ENCODE assay signal across 16 cellular contexts in genomic region chr1:84282780-84283333, GRCh38. TPM values are rescaled to one million over a fixed set of nuclear protein-coding genes. Genes with fewer than 3 reads are reported as not detected.
DNase-seq lines count a peak whose midpoint lies in the region; ATAC-seq and TF ChIP-seq lines count a peak whose summit lies in the region.
"Had no signal": no experiment of that assay in that cellular context is flagged by ENCODE, and none has a peak within 500 bp of the region (broad histone marks: within the 10 kb centered on the region; RNA-seq: fewer than 3 reads in every experiment).

No MANE protein-coding gene starts in this region.

- DNase-seq in OCI-M1 (lab: John Stamatoyannopoulos, UW), result peak; percentile 77
- no peak for DNase-seq in UCSD-AML1 (lab: John Stamatoyannopoulos, UW; ENCODE audit: unreplicated experiment)
- no peak for DNase-seq in stimulated activated CD4-positive, alpha-beta T cell treated with anti-CD3 and anti-CD28 coated beads, Interleukin-4, amount 100 ng/mL, for 4 hours
- no peak for DNase-seq in NCI-H2029 treated with DMSO at 0.1 percent for 48 hours (lab: John Stamatoyannopoulos, UW)
- DNase-seq in upper lobe of left lung, result no peak
- DNase-seq: CD4-positive, alpha-beta memory T cell; KBM-7; NCI-H1092 treated with DMSO at 0.1 percent for 48 hours; NCI-H1694; NCI-H2171; NCI-H82; SHP77 treated with DMSO at 0.1 percent for 48 hours had no signal

- peaks cover 0 to 9% (median 6%) of the 10 kb centered on the region in 4 donors for H3K9me3 ChIP-seq in upper lobe of left lung

- no peak for TF ChIP-seq CTCF in upper lobe of left lung (IDR thresholded peaks at IDR 0.05)

- H3K4me1 ChIP-seq in upper lobe of left lung, result no peaks in the 10 kb centered on the region

- WGBS in upper lobe of left lung, 2 donors, result 95 to 100% methylated on average over 1 of the region's 1 CpG

- no peak overlapping the region for H3K4me3 ChIP-seq in upper lobe of left lung
- H3K4me3 ChIP-seq: GM23338 had no signal

- H3K27ac ChIP-seq in upper lobe of left lung, result no peak overlapping the region
- H3K27ac ChIP-seq: HL-60 had no signal

- H3K36me3 ChIP-seq in upper lobe of left lung, result no peaks in the 10 kb centered on the region

- TF ChIP-seq POLR2A in upper lobe of left lung (IDR thresholded peaks at IDR 0.05), result no peak

- no peaks in the 10 kb centered on the region for H3K27me3 ChIP-seq in upper lobe of left lung

- no peak for TF ChIP-seq EP300 in upper lobe of left lung (IDR thresholded peaks at IDR 0.05)

- ATAC-seq in GM19395 (IDR thresholded peaks at IDR 0.05; ENCODE audit: unreplicated experiment), result peak; percentile 60
- peak; percentile 67 for ATAC-seq in HG03097 (IDR thresholded peaks at IDR 0.05; ENCODE audit: low FRiP score, unreplicated experiment)
- ATAC-seq in upper lobe of left lung (ENCODE audit: low FRiP score in 2 of 2), result no peak
- ATAC-seq: GM23338 had no signal

RNA-seq across cellular contexts. Expression of gene SAMD13, which starts 18.7 kb away (rescaled TPM):
- total RNA-seq in upper lobe of left lung, result 1 to 10 TPM in 2 of 6 donors, under 1 TPM in 2, not detected in 2; 0.71 to 1.9 (median 0.90) TPM
- total RNA-seq: CD4-positive, alpha-beta memory T cell had no signal

Comparison
In these comparisons a context has a peak if more than half of its experiments do, and no peak if none do; other contexts are left out.
1. ATAC-seq: peak in GM19395 (single experiment) and HG03097 (single experiment); none in upper lobe of left lung (0 of 2).